14 cellular contexts compared by ENCODE assay signal in the genomic region with DNA sequence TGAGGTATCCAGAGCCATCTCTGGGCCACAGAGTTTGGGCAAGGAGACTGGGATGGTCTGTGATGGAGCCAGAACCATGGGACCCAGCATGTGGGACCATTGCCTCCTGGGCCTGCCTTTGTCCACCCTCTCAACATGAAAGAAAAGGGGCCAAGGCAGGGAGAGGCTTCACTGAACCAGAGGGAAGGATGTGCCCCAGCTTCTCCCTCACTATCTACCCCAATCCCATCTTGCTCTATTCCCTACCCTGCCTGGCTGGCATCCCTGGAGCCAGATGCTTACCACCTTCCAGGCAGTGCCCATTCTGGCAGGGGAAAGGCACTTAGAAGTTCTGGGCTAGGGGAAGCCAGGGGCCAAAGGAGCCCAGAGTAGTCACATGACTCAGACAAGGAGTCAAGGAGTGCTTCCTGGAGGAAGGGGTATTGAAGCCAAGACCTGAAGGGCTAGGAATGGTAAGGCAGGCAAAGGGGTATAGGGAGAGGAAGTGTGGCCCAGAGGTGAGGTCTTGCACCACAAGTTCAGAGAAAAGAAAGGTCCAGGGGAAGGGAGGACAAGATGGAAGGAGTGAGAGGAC. TPM values are rescaled to one million over a fixed set of nuclear protein-coding genes. Genes with fewer than 3 reads are reported as not detected.
A peak's percentile ranks its signal among the peaks of the same experiment; 100 is the strongest.
DNase-seq lines count a peak whose midpoint lies in the region; ATAC-seq, FAIRE-seq and TF ChIP-seq lines count a peak whose summit lies in the region.
"Had no signal": no experiment of that assay in that cellular context is flagged by ENCODE, and none has a peak within 500 bp of the region (broad histone marks: within the 10 kb centered on the region; RNA-seq: fewer than 3 reads in every experiment).

No MANE protein-coding gene starts in this region.

- H3K36me3 ChIP-seq in Caco-2 (ENCODE audit: control insufficient read depth, insufficient read depth, low read length): no peaks in the 10 kb centered on the region
- peaks cover 7 to 31% of the 10 kb centered on the region in 2 experiments for H3K36me3 ChIP-seq in endothelial cell of umbilical vein (ENCODE audit: control insufficient read depth in 2 of 2, extremely low read depth in 1 of 2, insufficient read depth in 2 of 2, low read length in 2 of 2)
- peaks cover 16 to 75% (median 25%) of the 10 kb centered on the region in 4 donors for H3K36me3 ChIP-seq in sigmoid colon

- TF ChIP-seq EP300 in sigmoid colon (IDR thresholded peaks at IDR 0.05): no peak

- no peaks in the 10 kb centered on the region for H3K9me3 ChIP-seq in Caco-2
- no peaks in the 10 kb centered on the region for H3K9me3 ChIP-seq in T-helper 17 cell (ENCODE audit: control insufficient read depth, low read length, poor library complexity, severe bottlenecking)
- no peaks in the 10 kb centered on the region for H3K9me3 ChIP-seq in endothelial cell of umbilical vein (replicated peaks; ENCODE audit: control insufficient read depth, insufficient read depth, low read length)
- H3K9me3 ChIP-seq in sigmoid colon: no peaks in the 10 kb centered on the region

- H3K27ac Mint-ChIP-seq in Caco-2 (ENCODE audit: unreplicated experiment): peak overlapping the region; percentile 3
- peak overlapping the region; percentile 69 for H3K27ac Mint-ChIP-seq in T-helper 17 cell
- H3K27ac Mint-ChIP-seq: effector memory CD8-positive, alpha-beta T cell had no signal

- H3K4me1 ChIP-seq in Caco-2 (peaks cover 6% of the 10 kb centered on the region), endothelial cell of umbilical vein (ENCODE audit: control insufficient read depth, extremely low read depth, insufficient read depth, low read length) (peaks cover 46% of the 10 kb centered on the region), sigmoid colon (peaks cover 0 to 91% (median 86%) of the 10 kb centered on the region in 4 donors)

- H3K27me3 ChIP-seq in Caco-2 (replicated peaks; ENCODE audit: control insufficient read depth, insufficient read depth, low read length) (no peaks in the 10 kb centered on the region), endothelial cell of umbilical vein (ENCODE audit: control insufficient read depth in 2 of 2, insufficient read depth in 2 of 2, low read length in 2 of 2) (no peaks in the 10 kb centered on the region), sigmoid colon (no peaks in the 10 kb centered on the region)

- H4K20me1 ChIP-seq in endothelial cell of umbilical vein (replicated peaks; ENCODE audit: control insufficient read depth, extremely low read depth, insufficient read depth, low read length): no peaks in the 10 kb centered on the region

- H3K9ac ChIP-seq in endothelial cell of umbilical vein (replicated peaks; ENCODE audit: extremely low read depth, insufficient read depth, low read length): no peak overlapping the region

- TF ChIP-seq POLR2A in endothelial cell of umbilical vein (IDR thresholded peaks at IDR 0.05; ENCODE audit: low read depth, low read length) (no peak), sigmoid colon (IDR thresholded peaks at IDR 0.05) (no peak)

- dilution Hi-C loops in endothelial cell of umbilical vein (cut with MboI; ENCODE audit: extremely low pct_ligation_motif_present, low sequenced_read_pairs): no loop called here

- H3K4me3 Mint-ChIP-seq in Caco-2 (ENCODE audit: unreplicated experiment): no peak overlapping the region
- H3K4me3 Mint-ChIP-seq in T-helper 17 cell: no peak overlapping the region
- H3K4me3 Mint-ChIP-seq: effector memory CD8-positive, alpha-beta T cell had no signal

- H3K4me1 Mint-ChIP-seq in Caco-2 (ENCODE audit: low read depth, unreplicated experiment) (no peaks in the 10 kb centered on the region), T-helper 17 cell (peaks cover 6% of the 10 kb centered on the region)

- H3K4me2 ChIP-seq in endothelial cell of umbilical vein (ENCODE audit: insufficient read depth, low read length): no peak overlapping the region

- CTCF ChIA-PET in Caco-2 (lab: Charles Lee): no interaction called here
- CTCF ChIA-PET in endothelial cell of umbilical vein (lab: Charles Lee): interaction anchor here (1.3 kb wide), 1 partner anchor 29 kb away, joined by 3 read pairs; no protein-coding TSS in a partner anchor

- peaks cover 3% of the 10 kb centered on the region for H3K79me2 ChIP-seq in endothelial cell of umbilical vein (ENCODE audit: control insufficient read depth, insufficient read depth, low read length)

- ATAC-seq in T-helper 17 cell (no peak), GM19397 (IDR thresholded peaks at IDR 0.05; ENCODE audit: unreplicated experiment) (no peak)
- ATAC-seq: effector memory CD8-positive, alpha-beta T cell had no signal

- peak overlapping the region; percentile 89 for H3K27ac ChIP-seq in endothelial cell of umbilical vein (ENCODE audit: insufficient read depth, low read depth, low read length)
- H3K27ac ChIP-seq in sigmoid colon: peak overlapping the region; percentile 97 to 99 (median 98)

- H3K4me3 ChIP-seq in Caco-2 (ENCODE audit: low read depth, low read length): no peak overlapping the region
- H3K4me3 ChIP-seq in endothelial cell of umbilical vein (replicated peaks in 1 of 3; ENCODE audit: insufficient read depth in 1 of 3, low read depth in 1 of 3, low read length in 3 of 3): no peak overlapping the region
- H3K4me3 ChIP-seq in sigmoid colon: no peak overlapping the region

- H3K36me3 Mint-ChIP-seq in Caco-2 (ENCODE audit: insufficient read depth, unreplicated experiment): no peaks in the 10 kb centered on the region
- H3K36me3 Mint-ChIP-seq in T-helper 17 cell (ENCODE audit: low read depth): no peaks in the 10 kb centered on the region

- no peak for FAIRE-seq in endothelial cell of umbilical vein (lab: Jason Lieb, UNC)

- POLR2A ChIA-PET in Caco-2 (lab: Charles Lee) (no interaction called here), endothelial cell of umbilical vein (lab: Charles Lee) (no interaction called here)

- TF ChIP-seq CTCF in Caco-2 (IDR thresholded peaks at IDR 0.05; ENCODE audit: insufficient read depth in 1 of 2, low read depth in 1 of 2, low read length in 1 of 2, severe bottlenecking in 1 of 2, unreplicated experiment in 1 of 2) (no peak), endothelial cell of umbilical vein (IDR thresholded peaks at IDR 0.05; ENCODE audit: extremely low read depth in 1 of 2, insufficient read depth in 1 of 2, low read depth in 1 of 2, low read length in 2 of 2) (no peak), sigmoid colon (IDR thresholded peaks at IDR 0.05) (no peak)

- no peaks in the 10 kb centered on the region for H3K27me3 Mint-ChIP-seq in Caco-2 (ENCODE audit: insufficient read depth, unreplicated experiment)
- no peaks in the 10 kb centered on the region for H3K27me3 Mint-ChIP-seq in T-helper 17 cell

- no peaks in the 10 kb centered on the region for H3K9me1 ChIP-seq in endothelial cell of umbilical vein (replicated peaks; ENCODE audit: control insufficient read depth, extremely low read depth, insufficient read depth, low read length)

- DNase-seq in Caco-2: peak in 1 of 2 experiments; percentile 21
- no peak for DNase-seq in T-helper 17 cell
- DNase-seq in endothelial cell of umbilical vein (ENCODE audit: low read depth, low spot score): no peak
- DNase-seq in sigmoid colon: no peak
- no peak for DNase-seq in NK-92 treated with Interleukin-12 subunit alpha and Interleukin-12 subunit beta, amount 100 ng/mL, for 24 hours (lab: John Stamatoyannopoulos, UW)
- DNase-seq in NK-92 (lab: John Stamatoyannopoulos, UW; ENCODE audit: unreplicated experiment): no peak
- DNase-seq in stimulated activated CD4-positive, alpha-beta T cell treated with anti-CD3 and anti-CD28 coated beads, Interleukin-1b, Interleukin-23, amount 100 ng/mL, for 48 hours: no peak
- DNase-seq: activated CD4-positive, alpha-beta T cell treated with anti-CD3 and anti-CD28 coated beads, Interleukin-2, amount 50 U/mL, for 48 hours; activated gamma-delta T cell; DMS 273 treated with DMSO at 0.1 percent for 48 hours; effector memory CD8-positive, alpha-beta T cell; NCI-H1694 treated with DMSO at 0.1 percent for 48 hours; trophoblast cell had no signal

- H2AFZ ChIP-seq in endothelial cell of umbilical vein (ENCODE audit: low read depth, low read length): no peak overlapping the region

- intact Hi-C loops in Caco-2 (cut with micrococcal nuclease; ENCODE audit: unreplicated experiment): no loop called here
- intact Hi-C loops in endothelial cell of umbilical vein (cut with micrococcal nuclease): loop anchor here (10.0 kb wide), 1 partner anchor 452 kb away; no protein-coding TSS in a partner anchor
- intact Hi-C loops in sigmoid colon (cut with DNase I): loop anchor here (10.0 kb wide), 1 partner anchor 228 kb away; the partner anchor contains the start of gene IRF1

- no TSS peak for BruUV-seq in Caco-2 (replicated peaks; lab: Mats Ljungman, UMichigan)
- BruUV-seq in endothelial cell of umbilical vein (replicated peaks; lab: Mats Ljungman, UMichigan): no TSS peak

- no peaks in the 10 kb centered on the region for H3K9me3 Mint-ChIP-seq in Caco-2 (ENCODE audit: unreplicated experiment)
- H3K9me3 Mint-ChIP-seq: effector memory CD8-positive, alpha-beta T cell had no signal

RNA-seq across cellular contexts. Expression of gene PDLIM4, which starts 9.8 kb away (rescaled TPM):
- total RNA-seq in Caco-2 (2022): not detected in 2 replicates
- total RNA-seq in T-helper 17 cell: not detected
- 65.7 and 69.8 TPM in 2 replicates for total RNA-seq in endothelial cell of umbilical vein
- 112 and 193 TPM in 2 replicates for polyA plus RNA-seq in endothelial cell of umbilical vein
- polyA plus RNA-seq in endothelial cell of umbilical vein (2011; cell fraction: cytosol; rRNA removed): 94.1 and 114 TPM in 2 replicates
- 80.4 and 107 TPM in 2 replicates for polyA plus RNA-seq in endothelial cell of umbilical vein (2011; cell fraction: nucleus; rRNA removed)
- polyA plus RNA-seq in endothelial cell of umbilical vein (2012): 68.2 and 80.0 TPM in 2 replicates
- 33.7 and 46.4 TPM in 2 replicates for polyA minus RNA-seq in endothelial cell of umbilical vein
- not detected for polyA minus RNA-seq in endothelial cell of umbilical vein (2011; cell fraction: cytosol; rRNA and poly(A)+ RNA removed)
- polyA minus RNA-seq in endothelial cell of umbilical vein (2011; cell fraction: nucleus; rRNA and poly(A)+ RNA removed): 27.0 and 33.2 TPM in 2 replicates
- total RNA-seq in sigmoid colon: 100 to 1,000 TPM in 2 of 4 donors, 10 to 100 TPM in 2; 38.2 to 133 (median 90.1) TPM
- polyA plus RNA-seq in sigmoid colon: 10 to 100 TPM in 2 of 3 donors, 1 to 10 TPM in 1; 2.1 to 16.5 (median 11.4) TPM

RNA-seq across cellular contexts. Expression of gene SLC22A4, which starts 26.9 kb away (rescaled TPM):
- total RNA-seq in Caco-2 (2022): 1.5 and 1.7 TPM in 2 replicates
- under 1 TPM in 1 of 2 donors, not detected in 1; 0.70 TPM for total RNA-seq in T-helper 17 cell
- total RNA-seq in endothelial cell of umbilical vein: 4.9 and 5.4 TPM in 2 replicates
- 6.3 and 6.9 TPM in 2 replicates for polyA plus RNA-seq in endothelial cell of umbilical vein
- 3.2 and 3.8 TPM in 2 replicates for polyA plus RNA-seq in endothelial cell of umbilical vein (2011; cell fraction: cytosol; rRNA removed)
- 12.0 and 12.8 TPM in 2 replicates for polyA plus RNA-seq in endothelial cell of umbilical vein (2011; cell fraction: nucleus; rRNA removed)
- 1.6 and 3.0 TPM in 2 replicates for polyA plus RNA-seq in endothelial cell of umbilical vein (2012)
- 9.0 and 9.4 TPM in 2 replicates for polyA minus RNA-seq in endothelial cell of umbilical vein
- polyA minus RNA-seq in endothelial cell of umbilical vein (2011; cell fraction: cytosol; rRNA and poly(A)+ RNA removed): 2.6 TPM
- 8.3 and 12.3 TPM in 2 replicates for polyA minus RNA-seq in endothelial cell of umbilical vein (2011; cell fraction: nucleus; rRNA and poly(A)+ RNA removed)
- total RNA-seq in sigmoid colon: 1 to 10 TPM in 2 of 4 donors, under 1 TPM in 2; 0.49 to 3.4 (median 0.95) TPM
- 1 to 10 TPM in 1 of 3 donors, under 1 TPM in 2; 0.58 to 1.2 (median 0.69) TPM for polyA plus RNA-seq in sigmoid colon

RNA-seq across cellular contexts. Expression of gene P4HA2, which starts 39.6 kb away (rescaled TPM):
- total RNA-seq in Caco-2 (2022) (41.0 and 42.3 TPM in 2 replicates), T-helper 17 cell (under 1 TPM in 1 of 2 donors, not detected in 1; 0.50 TPM), endothelial cell of umbilical vein (37.4 and 37.6 TPM in 2 replicates), sigmoid colon (10 to 100 TPM; 23.9 to 35.2 (median 28.9) TPM)
- polyA plus RNA-seq in endothelial cell of umbilical vein (58.7 and 67.1 TPM in 2 replicates), sigmoid colon (10 to 100 TPM in 2 of 3 donors, 1 to 10 TPM in 1; 4.2 to 24.8 (median 12.5) TPM)
- polyA plus RNA-seq in endothelial cell of umbilical vein (2011; cell fraction: cytosol; rRNA removed): 47.2 and 48.0 TPM in 2 replicates
- 46.7 and 48.4 TPM in 2 replicates for polyA plus RNA-seq in endothelial cell of umbilical vein (2011; cell fraction: nucleus; rRNA removed)
- 48.9 and 64.0 TPM in 2 replicates for polyA plus RNA-seq in endothelial cell of umbilical vein (2012)
- polyA minus RNA-seq in endothelial cell of umbilical vein: 66.9 and 75.4 TPM in 2 replicates
- 9.8 TPM for polyA minus RNA-seq in endothelial cell of umbilical vein (2011; cell fraction: cytosol; rRNA and poly(A)+ RNA removed)
- 19.0 and 19.4 TPM in 2 replicates for polyA minus RNA-seq in endothelial cell of umbilical vein (2011; cell fraction: nucleus; rRNA and poly(A)+ RNA removed)

Comparison
In these comparisons a context has a peak if more than half of its experiments do, and no peak if none do; other contexts are left out.
1. RNA of gene PDLIM4, which starts 9.8 kb away (total RNA-seq): 38.2 to 133 TPM in sigmoid colon and 65.7 to 69.8 TPM in endothelial cell of umbilical vein; not detected in T-helper 17 cell and not detected in Caco-2; every median in the first group is over 10 times any median in the second.
2. RNA of gene P4HA2, which starts 39.6 kb away (total RNA-seq): 41.0 to 42.3 TPM in Caco-2, 37.4 to 37.6 TPM in endothelial cell of umbilical vein and 23.9 to 35.2 TPM in sigmoid colon; 0.50 TPM in T-helper 17 cell; every median in the first group is over 10 times any median in the second.